Comparison of ENCODE assay signal across 8 cellular contexts in genomic region chr17:77881545-77881944, GRCh38.
A peak's percentile ranks its signal among the peaks of the same experiment; 100 is the strongest.
DNase-seq lines count a peak whose midpoint lies in the region; ATAC-seq and TF ChIP-seq lines count a peak whose summit lies in the region.

No MANE protein-coding gene starts in this region.

- no peak for TF ChIP-seq CTCF in Loucy (conservative IDR thresholded peaks at IDR 0.05; ENCODE audit: low read length)
- TF ChIP-seq CTCF in esophagus muscularis mucosa (IDR thresholded peaks at IDR 0.05), result no peak
- no peak for TF ChIP-seq CTCF in thyroid gland (IDR thresholded peaks at IDR 0.05)

- no peak for TF ChIP-seq EP300 in esophagus muscularis mucosa (IDR thresholded peaks at IDR 0.05)

- H3K9me3 ChIP-seq in Loucy (ENCODE audit: insufficient read depth, low read depth, low read length) (no peaks in the 10 kb centered on the region), esophagus muscularis mucosa (peaks cover 0 to under 1% (median under 1%) of the 10 kb centered on the region in 4 donors), thyroid gland (no peaks in the 10 kb centered on the region)

- no peaks in the 10 kb centered on the region for H4K20me1 ChIP-seq in Loucy (ENCODE audit: insufficient read depth, low read length, poor library complexity, severe bottlenecking)

- peaks cover 69% of the 10 kb centered on the region for H3K4me1 ChIP-seq in Loucy (ENCODE audit: insufficient read depth, low read length, poor library complexity, severe bottlenecking)
- peaks cover 30 to 34% (median 31%) of the 10 kb centered on the region in 4 donors for H3K4me1 ChIP-seq in esophagus muscularis mucosa
- H3K4me1 ChIP-seq in thyroid gland, result peaks cover 0 to 28% of the 10 kb centered on the region in 2 donors

- POLR2A ChIA-PET in activated CD8-positive, alpha-beta T cell treated with anti-CD3 and anti-CD28 coated beads, Interleukin-2, amount 10 ng/mL, durations not matched to agents 7 days and 5 days (lab: Charles Lee), result interaction anchor here (0.7 to 3.5 kb wide), 10 partner anchors 9 to 236 kb away, joined by 3 to 34 read pairs (median 4); partner anchors contain the start of gene TNRC6C

- H2AFZ ChIP-seq in Loucy (ENCODE audit: low read length), result no peak overlapping the region

- peak overlapping the region; percentile 80 for H3K9ac ChIP-seq in Loucy (ENCODE audit: low read depth, low read length, poor library complexity, severe bottlenecking)

- CTCF ChIA-PET in activated CD8-positive, alpha-beta T cell treated with anti-CD3 and anti-CD28 coated beads, Interleukin-2, amount 10 ng/mL, durations not matched to agents 7 days and 5 days (lab: Charles Lee), result interaction anchor here (0.6 to 2.0 kb wide), 6 partner anchors 77 to 254 kb away, joined by 3 to 14 read pairs (median 4); partner anchors contain the start of gene TNRC6C

- TF ChIP-seq POLR2A in esophagus muscularis mucosa (IDR thresholded peaks at IDR 0.05; ENCODE audit: low read depth) (no peak), thyroid gland (IDR thresholded peaks at IDR 0.05) (no peak)

- intact Hi-C loops in esophagus muscularis mucosa (cut with DNase I) (no loop called here), thyroid gland (cut with DNase I) (no loop called here)

- H3K4me3 Mint-ChIP-seq in activated CD8-positive, alpha-beta T cell treated with anti-CD3 and anti-CD28 coated beads, Interleukin-2, amount 10 ng/mL, durations not matched to agents 7 days and 5 days, result peak overlapping the region; percentile 63

- H3K36me3 Mint-ChIP-seq in activated CD8-positive, alpha-beta T cell treated with anti-CD3 and anti-CD28 coated beads, Interleukin-2, amount 10 ng/mL, durations not matched to agents 7 days and 5 days (ENCODE audit: low read depth), result peaks cover 2% of the 10 kb centered on the region

- WGBS in esophagus muscularis mucosa, result 32% methylated on average over 9 of the region's 10 CpGs
- WGBS in thyroid gland, 2 donors, result 26 to 63% methylated on average over 10 of the region's 10 CpGs

- peak; percentile 39 for DNase-seq in EH (ENCODE audit: low read depth)
- peak; percentile 90 for DNase-seq in activated CD8-positive, alpha-beta T cell treated with anti-CD3 and anti-CD28 coated beads, Interleukin-2, amount 10 ng/mL, durations not matched to agents 7 days and 5 days
- peak; percentile 96 for DNase-seq in esophagus muscularis mucosa (ENCODE audit: extremely low spot score)
- peak; percentile 28 for DNase-seq in non-pigmented ciliary epithelial cell (ENCODE audit: low read depth)
- DNase-seq in thyroid gland, result peak; percentile 45 to 48
- DNase-seq in HPDE6-E6E7 (ENCODE audit: extremely low spot score), result no peak

- H3K36me3 ChIP-seq in Loucy (ENCODE audit: insufficient read depth, low read length) (no peaks in the 10 kb centered on the region), esophagus muscularis mucosa (no peaks in the 10 kb centered on the region), thyroid gland (no peaks in the 10 kb centered on the region)

- peak overlapping the region; percentile 94 for H3K4me2 ChIP-seq in Loucy (ENCODE audit: low read depth, low read length, poor library complexity, severe bottlenecking)

- H3K27me3 Mint-ChIP-seq in activated CD8-positive, alpha-beta T cell treated with anti-CD3 and anti-CD28 coated beads, Interleukin-2, amount 10 ng/mL, durations not matched to agents 7 days and 5 days (ENCODE audit: low read depth), result peaks cover 10% of the 10 kb centered on the region

- H3K27ac ChIP-seq in esophagus muscularis mucosa (replicated peaks in 1 of 4) (peak overlapping the region in 3 of 4 donors; percentile 49 to 58 (median 56)), thyroid gland (peak overlapping the region in 1 of 3 donors; percentile 41)

- peak overlapping the region; percentile 91 for H3K27ac Mint-ChIP-seq in activated CD8-positive, alpha-beta T cell treated with anti-CD3 and anti-CD28 coated beads, Interleukin-2, amount 10 ng/mL, durations not matched to agents 7 days and 5 days

- H3K79me2 ChIP-seq in Loucy (ENCODE audit: insufficient read depth, low read length), result peaks cover 17% of the 10 kb centered on the region; the same call in 1 of the 2 replicates

- no peaks in the 10 kb centered on the region for H3K9me3 Mint-ChIP-seq in activated CD8-positive, alpha-beta T cell treated with anti-CD3 and anti-CD28 coated beads, Interleukin-2, amount 10 ng/mL, durations not matched to agents 7 days and 5 days (ENCODE audit: insufficient read depth)

- peaks cover 61% of the 10 kb centered on the region for H3K4me1 Mint-ChIP-seq in activated CD8-positive, alpha-beta T cell treated with anti-CD3 and anti-CD28 coated beads, Interleukin-2, amount 10 ng/mL, durations not matched to agents 7 days and 5 days (ENCODE audit: low read depth)

- H3K9me2 ChIP-seq in Loucy (replicated peaks; ENCODE audit: low read depth, low read length), result no peaks in the 10 kb centered on the region

- peaks cover 6% of the 10 kb centered on the region; the same call in 1 of the 2 replicates for H3F3A ChIP-seq in Loucy (ENCODE audit: low read depth)

- peak overlapping the region; percentile 74 for H3K4me3 ChIP-seq in Loucy (ENCODE audit: low read length, poor library complexity, severe bottlenecking)
- H3K4me3 ChIP-seq in esophagus muscularis mucosa, result no peak overlapping the region
- no peak overlapping the region for H3K4me3 ChIP-seq in thyroid gland (replicated peaks in 1 of 3)

- no peaks in the 10 kb centered on the region for H3K27me3 ChIP-seq in Loucy (ENCODE audit: insufficient read depth, low read length, poor library complexity, severe bottlenecking)
- no peaks in the 10 kb centered on the region for H3K27me3 ChIP-seq in esophagus muscularis mucosa
- no peaks in the 10 kb centered on the region for H3K27me3 ChIP-seq in thyroid gland

- peak; percentile 80 for ATAC-seq in GM21825 (IDR thresholded peaks at IDR 0.05; ENCODE audit: unreplicated experiment)
- peak; percentile 71 for ATAC-seq in activated CD8-positive, alpha-beta T cell treated with anti-CD3 and anti-CD28 coated beads, Interleukin-2, amount 10 ng/mL, durations not matched to agents 7 days and 5 days
